Comparison of ENCODE assay signal across 14 cellular contexts in the genomic region with DNA sequence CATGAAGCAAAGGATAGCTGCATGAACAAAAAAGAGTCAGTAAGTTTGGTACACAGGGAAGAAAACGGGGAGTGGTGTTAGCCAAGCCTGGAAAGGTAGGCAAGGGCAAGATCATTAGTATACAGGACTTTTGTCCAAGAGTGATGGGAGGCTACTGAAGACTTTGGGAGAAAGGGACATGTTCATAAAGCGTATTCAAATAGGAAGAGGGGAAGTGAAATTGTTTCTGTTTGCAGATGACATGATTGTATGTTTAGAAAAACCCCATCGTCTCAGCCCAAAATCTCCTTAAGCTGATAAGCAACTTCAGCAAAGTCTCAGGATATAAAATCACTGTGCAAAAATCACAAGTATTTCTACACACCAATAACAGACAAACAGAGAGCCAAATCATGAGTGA. TPM values are rescaled to one million over a fixed set of nuclear protein-coding genes. Genes with fewer than 3 reads are reported as not detected.
A peak's percentile ranks its signal among the peaks of the same experiment; 100 is the strongest.
DNase-seq lines count a peak whose midpoint lies in the region; ATAC-seq and TF ChIP-seq lines count a peak whose summit lies in the region.
"Had no signal": no experiment of that assay in that cellular context is flagged by ENCODE, and none has a peak within 500 bp of the region (broad histone marks: within the 10 kb centered on the region; RNA-seq: fewer than 3 reads in every experiment).

No MANE protein-coding gene starts in this region.

- no peak overlapping the region for H3K4me3 Mint-ChIP-seq in T-helper 1 cell treated with Interleukin-12 subunit alpha and Interleukin-12 subunit beta and Interleukin-4 antibody, amounts not matched to agents 30 μg/mL and 1 μg/mL, for 36 hours
- H3K4me3 Mint-ChIP-seq in endothelial cell (ENCODE audit: unreplicated experiment) = peak overlapping the region; percentile 35
- H3K4me3 Mint-ChIP-seq: B cell; CD4-positive, alpha-beta T cell; CD8-positive, alpha-beta T cell had no signal

- no peak for ATAC-seq in GM19351 (IDR thresholded peaks at IDR 0.05; ENCODE audit: unreplicated experiment)
- ATAC-seq: A549; CD8-positive, alpha-beta T cell had no signal

- TF ChIP-seq CTCF in endothelial cell (IDR thresholded peaks at IDR 0.05; ENCODE audit: unreplicated experiment) = no peak

- peaks cover 59% of the 10 kb centered on the region for H3K9me3 Mint-ChIP-seq in T-helper 1 cell treated with Interleukin-12 subunit alpha and Interleukin-12 subunit beta and Interleukin-4 antibody, amounts not matched to agents 30 μg/mL and 1 μg/mL, for 36 hours
- H3K9me3 Mint-ChIP-seq in endothelial cell (ENCODE audit: unreplicated experiment) = peaks cover 6% of the 10 kb centered on the region

- H3K27me3 Mint-ChIP-seq in T-helper 1 cell treated with Interleukin-12 subunit alpha and Interleukin-12 subunit beta and Interleukin-4 antibody, amounts not matched to agents 30 μg/mL and 1 μg/mL, for 36 hours (ENCODE audit: low read depth) = no peaks in the 10 kb centered on the region
- H3K27me3 Mint-ChIP-seq in endothelial cell (ENCODE audit: unreplicated experiment) = peaks cover 1% of the 10 kb centered on the region
- H3K27me3 Mint-ChIP-seq: B cell; CD4-positive, alpha-beta T cell had no signal

- DNase-seq in T-helper 1 cell = no peak
- no peak for DNase-seq in endothelial cell (ENCODE audit: low spot score)
- DNase-seq in DMS 273 treated with DMSO at 0.1 percent for 48 hours (lab: John Stamatoyannopoulos, UW) = no peak
- DNase-seq: AML-193; Caco-2; Calu3; CD4-positive, alpha-beta T cell; CD8-positive, alpha-beta T cell; DMS79 treated with DMSO at 0.1 percent for 48 hours; GF-D8 had no signal

- peaks cover 63% of the 10 kb centered on the region for H3K36me3 Mint-ChIP-seq in T-helper 1 cell treated with Interleukin-12 subunit alpha and Interleukin-12 subunit beta and Interleukin-4 antibody, amounts not matched to agents 30 μg/mL and 1 μg/mL, for 36 hours (ENCODE audit: low read depth)
- peaks cover 16% of the 10 kb centered on the region for H3K36me3 Mint-ChIP-seq in endothelial cell (ENCODE audit: low read depth, unreplicated experiment)

- peak overlapping the region; percentile 4 for H3K27ac Mint-ChIP-seq in T-helper 1 cell treated with Interleukin-12 subunit alpha and Interleukin-12 subunit beta and Interleukin-4 antibody, amounts not matched to agents 30 μg/mL and 1 μg/mL, for 36 hours
- H3K27ac Mint-ChIP-seq in endothelial cell (ENCODE audit: unreplicated experiment) = no peak overlapping the region
- H3K27ac Mint-ChIP-seq: B cell; CD4-positive, alpha-beta T cell; CD8-positive, alpha-beta T cell had no signal

- peaks cover 9% of the 10 kb centered on the region for H3K4me1 Mint-ChIP-seq in T-helper 1 cell treated with Interleukin-12 subunit alpha and Interleukin-12 subunit beta and Interleukin-4 antibody, amounts not matched to agents 30 μg/mL and 1 μg/mL, for 36 hours (ENCODE audit: low read depth)
- peaks cover 11% of the 10 kb centered on the region for H3K4me1 Mint-ChIP-seq in endothelial cell (ENCODE audit: unreplicated experiment)

RNA-seq across cellular contexts. Expression of a gene that starts 19.4 kb away (rescaled TPM):
- total RNA-seq in endothelial cell (ENCODE audit: unreplicated experiment) = 26.6 TPM
